ENCODE assay signal across 8 cellular contexts in the genomic region with DNA sequence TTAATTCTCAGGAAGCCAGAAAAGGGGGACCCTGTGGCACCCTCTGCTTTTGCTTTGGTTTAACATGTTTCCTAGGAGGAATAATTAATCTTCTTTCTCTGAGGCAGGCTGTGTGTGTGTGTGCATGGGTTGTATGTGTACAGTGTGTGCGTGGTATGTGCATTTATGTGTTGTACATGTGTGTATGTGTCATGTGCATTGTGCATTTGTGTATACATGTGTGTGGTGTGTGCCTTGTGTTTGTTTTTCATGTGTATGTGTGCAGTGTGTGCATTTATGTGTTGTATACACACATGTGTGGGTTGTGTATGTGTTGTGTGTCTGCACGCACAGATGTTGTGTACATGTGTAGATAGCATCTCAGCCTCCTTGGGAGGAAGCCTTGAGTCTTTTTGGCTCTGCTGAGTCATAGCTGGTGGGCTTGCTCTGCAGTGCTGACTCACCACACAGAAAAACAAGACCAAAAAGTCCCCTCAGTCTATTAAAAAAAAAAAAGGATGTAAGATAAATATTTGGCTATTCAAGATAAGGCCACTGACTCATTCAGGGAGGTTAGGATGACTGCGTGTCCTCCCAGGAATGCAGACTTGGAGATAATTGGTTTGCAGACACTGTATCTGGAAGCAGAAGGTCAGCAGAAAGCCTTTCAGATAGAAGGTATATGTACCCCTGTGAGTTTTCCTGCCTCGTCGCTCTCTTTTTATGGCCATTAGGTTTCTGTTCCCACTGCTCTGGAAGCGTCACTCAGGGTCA. TPM values are rescaled to one million over a fixed set of nuclear protein-coding genes. Genes with fewer than 3 reads are reported as not detected.
DNase-seq lines count a peak whose midpoint lies in the region; ATAC-seq lines count a peak whose summit lies in the region.

No MANE protein-coding gene starts in this region.

- ATAC-seq in left cardiac atrium: peak; percentile 16 to 79

- H3K27me3 Mint-ChIP-seq in activated naive CD4-positive, alpha-beta T cell treated with anti-CD3 and anti-CD28 coated beads for 36 hours (ENCODE audit: low read depth): no peaks in the 10 kb centered on the region
- H3K27me3 Mint-ChIP-seq in activated naive CD4-positive, alpha-beta T cell treated with anti-CD3 and anti-CD28 coated beads, Interleukin-2, amount 50 U/mL, for 24 hours: no peaks in the 10 kb centered on the region

- H3K4me1 Mint-ChIP-seq in activated naive CD4-positive, alpha-beta T cell treated with anti-CD3 and anti-CD28 coated beads for 36 hours (ENCODE audit: low read depth): peaks cover 29% of the 10 kb centered on the region
- H3K4me1 Mint-ChIP-seq in activated naive CD4-positive, alpha-beta T cell treated with anti-CD3 and anti-CD28 coated beads, Interleukin-2, amount 50 U/mL, for 24 hours: peaks cover 25% of the 10 kb centered on the region

- no peaks in the 10 kb centered on the region for H3K9me3 Mint-ChIP-seq in activated naive CD4-positive, alpha-beta T cell treated with anti-CD3 and anti-CD28 coated beads for 36 hours
- H3K9me3 Mint-ChIP-seq in activated naive CD4-positive, alpha-beta T cell treated with anti-CD3 and anti-CD28 coated beads, Interleukin-2, amount 50 U/mL, for 24 hours: no peaks in the 10 kb centered on the region

- H3K27ac Mint-ChIP-seq in activated naive CD4-positive, alpha-beta T cell treated with anti-CD3 and anti-CD28 coated beads for 36 hours: peak overlapping the region; percentile 25
- peak overlapping the region; percentile 52 for H3K27ac Mint-ChIP-seq in activated naive CD4-positive, alpha-beta T cell treated with anti-CD3 and anti-CD28 coated beads, Interleukin-2, amount 50 U/mL, for 24 hours

- DNase-seq in activated naive CD4-positive, alpha-beta T cell treated with anti-CD3 and anti-CD28 coated beads for 36 hours: peak; percentile 53
- DNase-seq in activated naive CD4-positive, alpha-beta T cell (lab: John Stamatoyannopoulos, UW): no peak
- DNase-seq in LoVo (ENCODE audit: low spot score) (peak; percentile 85), left cardiac atrium (peak; percentile 57), iPS-NIHi7 (ENCODE audit: extremely low spot score) (no peak), NCI-H1930 (lab: John Stamatoyannopoulos, UW) (no peak)
- peak; percentile 49 for DNase-seq in stimulated activated CD4-positive, alpha-beta T cell treated with anti-CD3 and anti-CD28 coated beads, Interleukin-2, amount 100 ng/mL, for 4 hours (ENCODE audit: low read depth)

- peaks cover 14% of the 10 kb centered on the region for H3K36me3 Mint-ChIP-seq in activated naive CD4-positive, alpha-beta T cell treated with anti-CD3 and anti-CD28 coated beads for 36 hours (ENCODE audit: low read depth)
- peaks cover 14% of the 10 kb centered on the region for H3K36me3 Mint-ChIP-seq in activated naive CD4-positive, alpha-beta T cell treated with anti-CD3 and anti-CD28 coated beads, Interleukin-2, amount 50 U/mL, for 24 hours

- CTCF ChIA-PET in activated naive CD4-positive, alpha-beta T cell treated with anti-CD3 and anti-CD28 coated beads for 36 hours (lab: Charles Lee): interaction anchor here (1.0 to 1.6 kb wide), 3 partner anchors 14 to 32 kb away, joined by 3 to 5 read pairs (median 5); no protein-coding TSS in a partner anchor

- no peak overlapping the region for H3K4me3 Mint-ChIP-seq in activated naive CD4-positive, alpha-beta T cell treated with anti-CD3 and anti-CD28 coated beads for 36 hours
- H3K4me3 Mint-ChIP-seq in activated naive CD4-positive, alpha-beta T cell treated with anti-CD3 and anti-CD28 coated beads, Interleukin-2, amount 50 U/mL, for 24 hours: no peak overlapping the region

- intact Hi-C loops in activated naive CD4-positive, alpha-beta T cell treated with anti-CD3 and anti-CD28 coated beads for 36 hours (cut with micrococcal nuclease): loop anchor here (1.0 kb wide), 1 partner anchor 14 kb away; no protein-coding TSS in a partner anchor
- intact Hi-C loops in left cardiac atrium (cut with DNase I): loop anchor here in 1 of 2 donors (5.0 kb wide), 1 partner anchor 58 kb away; the partner anchor contains the start of gene SYNJ2

RNA-seq across cellular contexts. Expression of gene SYNJ2, which starts 58.6 kb away (rescaled TPM):
- 10 to 100 TPM; 42.4 to 42.7 TPM for total RNA-seq in activated naive CD4-positive, alpha-beta T cell treated with anti-CD3 and anti-CD28 coated beads for 36 hours
- total RNA-seq in left cardiac atrium: 10 to 100 TPM; 10.2 to 23.4 TPM

Comparison
In these comparisons a context has a peak if more than half of its experiments do, and no peak if none do; other contexts are left out.
1. DNase-seq: peak in activated naive CD4-positive, alpha-beta T cell treated with anti-CD3 and anti-CD28 coated beads for 36 hours (single experiment), LoVo (single experiment), left cardiac atrium (single experiment) and stimulated activated CD4-positive, alpha-beta T cell treated with anti-CD3 and anti-CD28 coated beads, Interleukin-2, amount 100 ng/mL, for 4 hours (single experiment); none in activated naive CD4-positive, alpha-beta T cell (0 of 4), iPS-NIHi7 (single experiment) and NCI-H1930 (0 of 2).